Comparison of ENCODE assay signal across 16 cellular contexts in genomic region chr17:79301469-79301868, GRCh38.
"Had no signal": no experiment of that assay in that cellular context is flagged by ENCODE, and none has a peak within 500 bp of the region (broad histone marks: within the 10 kb centered on the region; RNA-seq: fewer than 3 reads in every experiment).

No MANE protein-coding gene starts in this region.

- H3K4me2 ChIP-seq: hepatocyte had no signal

- H3K9me3 Mint-ChIP-seq: activated naive CD8-positive, alpha-beta T cell treated with anti-CD3 and anti-CD28 coated beads, Interleukin-2, amount 10 ng/mL, durations not matched to agents 7 days and 5 days; naive thymus-derived CD8-positive, alpha-beta T cell; stimulated activated effector memory CD8-positive, alpha-beta T cell treated with anti-CD3 and anti-CD28 coated beads, Interleukin-12 subunit alpha, Interleukin-12 subunit beta, amount 100 ng/mL, for 72 hours had no signal

- H3K4me1 Mint-ChIP-seq: activated naive CD8-positive, alpha-beta T cell treated with anti-CD3 and anti-CD28 coated beads, Interleukin-2, amount 10 ng/mL, durations not matched to agents 7 days and 5 days; naive thymus-derived CD8-positive, alpha-beta T cell; stimulated activated effector memory CD8-positive, alpha-beta T cell treated with anti-CD3 and anti-CD28 coated beads, Interleukin-12 subunit alpha, Interleukin-12 subunit beta, amount 100 ng/mL, for 72 hours had no signal

- ATAC-seq: activated CD4-positive, CD25-positive, alpha-beta regulatory T cell treated with anti-CD3 and anti-CD28 coated beads, Interleukin-2, amount 50 U/mL, for 24 hours; esophagus mucosa; naive thymus-derived CD8-positive, alpha-beta T cell; stimulated activated effector memory CD8-positive, alpha-beta T cell treated with anti-CD3 and anti-CD28 coated beads, Interleukin-12 subunit alpha, Interleukin-12 subunit beta, amount 100 ng/mL, for 72 hours; upper lobe of right lung had no signal

- H3K36me3 Mint-ChIP-seq: activated naive CD8-positive, alpha-beta T cell treated with anti-CD3 and anti-CD28 coated beads, Interleukin-2, amount 10 ng/mL, durations not matched to agents 7 days and 5 days; brain; naive thymus-derived CD8-positive, alpha-beta T cell; stimulated activated effector memory CD8-positive, alpha-beta T cell treated with anti-CD3 and anti-CD28 coated beads, Interleukin-12 subunit alpha, Interleukin-12 subunit beta, amount 100 ng/mL, for 72 hours had no signal

- H3K27ac ChIP-seq: colonic mucosa, hepatocyte, left ventricle myocardium inferior, neutrophil, parathyroid adenoma, thoracic aorta, upper lobe of right lung had no signal

- H3K9ac ChIP-seq: parathyroid adenoma had no signal

- H3K4me3 ChIP-seq: colonic mucosa, hepatocyte, left ventricle myocardium inferior, thoracic aorta, upper lobe of right lung had no signal

- H3K4me1 ChIP-seq: colonic mucosa had no signal

- H3K27ac Mint-ChIP-seq: activated naive CD8-positive, alpha-beta T cell treated with anti-CD3 and anti-CD28 coated beads, Interleukin-2, amount 10 ng/mL, durations not matched to agents 7 days and 5 days; brain; naive thymus-derived CD8-positive, alpha-beta T cell; stimulated activated effector memory CD8-positive, alpha-beta T cell treated with anti-CD3 and anti-CD28 coated beads, Interleukin-12 subunit alpha, Interleukin-12 subunit beta, amount 100 ng/mL, for 72 hours had no signal

- H3K36me3 ChIP-seq: colonic mucosa, left ventricle myocardium inferior, neutrophil, thoracic aorta, upper lobe of right lung had no signal

- H2AFZ ChIP-seq: hepatocyte, parathyroid adenoma had no signal

- H3K79me2 ChIP-seq: hepatocyte, parathyroid adenoma had no signal

- H3K4me3 Mint-ChIP-seq: activated naive CD8-positive, alpha-beta T cell treated with anti-CD3 and anti-CD28 coated beads, Interleukin-2, amount 10 ng/mL, durations not matched to agents 7 days and 5 days; brain; naive thymus-derived CD8-positive, alpha-beta T cell; stimulated activated effector memory CD8-positive, alpha-beta T cell treated with anti-CD3 and anti-CD28 coated beads, Interleukin-12 subunit alpha, Interleukin-12 subunit beta, amount 100 ng/mL, for 72 hours had no signal

- H3K27me3 ChIP-seq: colonic mucosa had no signal

- DNase-seq: activated CD4-positive, alpha-beta T cell treated with anti-CD3 and anti-CD28 coated beads, Interleukin-2, amount 50 U/mL, for 1 hour; activated CD8-positive, alpha-beta memory T cell treated with anti-CD3 and anti-CD28 coated beads for 24 hours; activated naive CD8-positive, alpha-beta T cell treated with anti-CD3 and anti-CD28 coated beads, Interleukin-2, amount 10 ng/mL, durations not matched to agents 7 days and 5 days; central memory CD4-positive, alpha-beta T cell; colonic mucosa; left ventricle myocardium inferior; naive thymus-derived CD8-positive, alpha-beta T cell; upper lobe of right lung had no signal

- H3K9me3 ChIP-seq: colonic mucosa, left ventricle myocardium inferior, neutrophil, thoracic aorta, upper lobe of right lung had no signal
